1 cellular context compared by ENCODE assay signal in genomic region chr17:71470062-71470461, GRCh38.
TF ChIP-seq lines count a peak whose summit lies in the region.

No MANE protein-coding gene starts in this region.

TF ChIP-seq in GM23338, 12 proteins besides CTCF, POLR2A, EP300 and RAD21 (continued from another document):
- no peak for TF ChIP-seq ZNF462 (CRISPR knock-in tag; IDR thresholded peaks at IDR 0.05)
- no peak for TF ChIP-seq EZH2 (IDR thresholded peaks at IDR 0.05; ENCODE audit: low read depth, unreplicated experiment)
- no peak for TF ChIP-seq NANOG (IDR thresholded peaks at IDR 0.05; ENCODE audit: borderline replicate concordance)
